Comparison of ENCODE assay signal across 8 cellular contexts in genomic region chr17:59329558-59330313, GRCh38. TPM values are rescaled to one million over a fixed set of nuclear protein-coding genes. Genes with fewer than 3 reads are reported as not detected.
DNase-seq lines count a peak whose midpoint lies in the region; ATAC-seq and TF ChIP-seq lines count a peak whose summit lies in the region.

No MANE protein-coding gene starts in this region.

- peaks cover 8% of the 10 kb centered on the region for H3K4me1 ChIP-seq in endocrine pancreas (ENCODE audit: control insufficient read depth, insufficient read depth, low read length)

- H3K27ac Mint-ChIP-seq in activated CD8-positive, alpha-beta T cell treated with anti-CD3 and anti-CD28 coated beads for 36 hours = peak overlapping the region; percentile 73

- peak overlapping the region; percentile 51 for H3K4me3 ChIP-seq in endocrine pancreas (ENCODE audit: control insufficient read depth, insufficient read depth, low read length)

- no peaks in the 10 kb centered on the region for H3K9me3 Mint-ChIP-seq in activated CD8-positive, alpha-beta T cell treated with anti-CD3 and anti-CD28 coated beads for 36 hours

- DNase-seq in DMS153 (lab: John Stamatoyannopoulos, UW) (peak; percentile 67), NCI-H748 (lab: John Stamatoyannopoulos, UW; ENCODE audit: unreplicated experiment) (peak; percentile 70), lung microvascular endothelial cell (ENCODE audit: low read depth in 2 of 2) (peak; percentile 91 to 93)
- peak; percentile 72 for DNase-seq in activated CD8-positive, alpha-beta T cell treated with anti-CD3 and anti-CD28 coated beads for 36 hours
- peak; percentile 43 for DNase-seq in stimulated activated naive CD4-positive, alpha-beta T cell treated with Interleukin-2 at 50 U/mL for 16 hours (lab: John Stamatoyannopoulos, UW)

- no peaks in the 10 kb centered on the region for H3K9me3 ChIP-seq in endocrine pancreas (ENCODE audit: control insufficient read depth, low read length)

- no peak overlapping the region for H3K9ac ChIP-seq in endocrine pancreas (ENCODE audit: control insufficient read depth, insufficient read depth, low read length)

- POLR2A ChIA-PET in activated CD8-positive, alpha-beta T cell treated with anti-CD3 and anti-CD28 coated beads for 36 hours (lab: Charles Lee) = interaction anchor here (0.6 to 2.8 kb wide), 10 partner anchors 19 to 136 kb away, joined by 3 to 12 read pairs (median 3); no protein-coding TSS in a partner anchor

- peak; percentile 93 for TF ChIP-seq CTCF in activated CD8-positive, alpha-beta T cell treated with anti-CD3 and anti-CD28 coated beads for 36 hours (IDR thresholded peaks at IDR 0.05)

- ATAC-seq in HG03097 (IDR thresholded peaks at IDR 0.05; ENCODE audit: low FRiP score, unreplicated experiment) (peak; percentile 36), HG03280 (IDR thresholded peaks at IDR 0.05; ENCODE audit: unreplicated experiment) (no peak)
- peak; percentile 64 for ATAC-seq in activated CD8-positive, alpha-beta T cell treated with anti-CD3 and anti-CD28 coated beads for 36 hours

- CTCF ChIA-PET in activated CD8-positive, alpha-beta T cell treated with anti-CD3 and anti-CD28 coated beads for 36 hours (lab: Charles Lee) = interaction anchor here (0.6 to 4.2 kb wide), 41 partner anchors 8 to 372 kb away, joined by 3 to 114 read pairs (median 5); no protein-coding TSS in a partner anchor

- H3K4me1 Mint-ChIP-seq in activated CD8-positive, alpha-beta T cell treated with anti-CD3 and anti-CD28 coated beads for 36 hours (ENCODE audit: low read depth) = peaks cover 56% of the 10 kb centered on the region

- no peak overlapping the region for H3K4me3 Mint-ChIP-seq in activated CD8-positive, alpha-beta T cell treated with anti-CD3 and anti-CD28 coated beads for 36 hours

- no peaks in the 10 kb centered on the region for H3K27me3 ChIP-seq in endocrine pancreas (ENCODE audit: control insufficient read depth, insufficient read depth, low read length)

- H3K36me3 ChIP-seq in endocrine pancreas (ENCODE audit: control insufficient read depth, insufficient read depth, low read length) = no peaks in the 10 kb centered on the region

- no peaks in the 10 kb centered on the region for H3K27me3 Mint-ChIP-seq in activated CD8-positive, alpha-beta T cell treated with anti-CD3 and anti-CD28 coated beads for 36 hours

- intact Hi-C loops in activated CD8-positive, alpha-beta T cell treated with anti-CD3 and anti-CD28 coated beads for 36 hours (cut with micrococcal nuclease) = loop anchor here (5.0 kb wide), 3 partner anchors 33 to 108 kb away; no protein-coding TSS in a partner anchor

- H3K36me3 Mint-ChIP-seq in activated CD8-positive, alpha-beta T cell treated with anti-CD3 and anti-CD28 coated beads for 36 hours (ENCODE audit: low read depth) = no peaks in the 10 kb centered on the region

RNA-seq across cellular contexts. Expression of gene YPEL2, which starts 1.7 kb away (rescaled TPM):
- total RNA-seq in activated CD8-positive, alpha-beta T cell treated with anti-CD3 and anti-CD28 coated beads for 36 hours = 1 to 10 TPM; 4.2 to 4.9 TPM
- 46.0 and 60.9 TPM in 2 replicates for total RNA-seq in lung microvascular endothelial cell
